In the genomic region with DNA sequence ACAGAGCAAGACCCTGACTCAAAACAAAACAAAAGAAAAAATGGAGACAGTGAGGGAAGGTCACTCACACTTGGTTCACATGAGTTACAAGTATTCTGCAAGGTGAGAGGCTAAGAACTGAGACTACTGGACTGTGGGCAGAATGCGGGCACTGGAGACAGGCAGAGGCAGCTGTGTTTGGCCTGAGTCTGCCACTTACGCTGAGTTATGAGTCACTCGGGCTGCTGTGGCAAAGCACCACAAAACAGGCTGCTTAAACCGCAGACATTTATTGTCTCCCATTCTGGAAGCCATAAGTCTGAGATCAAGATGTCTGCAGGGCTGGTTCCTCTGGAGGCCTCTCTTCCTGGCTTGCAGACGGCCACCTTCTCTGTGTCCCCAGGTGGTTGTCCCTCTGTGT, we compare ENCODE assay signal across 18 cellular contexts.
DNase-seq lines count a peak whose midpoint lies in the region; ATAC-seq and TF ChIP-seq lines count a peak whose summit lies in the region.
"Had no signal": no experiment of that assay in that cellular context is flagged by ENCODE, and none has a peak within 500 bp of the region (broad histone marks: within the 10 kb centered on the region; RNA-seq: fewer than 3 reads in every experiment).

No MANE protein-coding gene starts in this region.

- TF ChIP-seq POLR2A in esophagus squamous epithelium (IDR thresholded peaks at IDR 0.05) = no peak

- no peaks in the 10 kb centered on the region for H3K36me3 ChIP-seq in tibial artery
- H3K36me3 ChIP-seq in esophagus squamous epithelium = no peaks in the 10 kb centered on the region

- H3K4me3 ChIP-seq in retinal pigment epithelial cell (ENCODE audit: low read length) = no peak overlapping the region
- no peak overlapping the region for H3K4me3 ChIP-seq in tibial artery
- no peak overlapping the region for H3K4me3 ChIP-seq in esophagus squamous epithelium

- H3K4me1 ChIP-seq in tibial artery (no peaks in the 10 kb centered on the region), esophagus squamous epithelium (peaks cover 0 to 13% (median 0%) of the 10 kb centered on the region in 3 donors)
- H3K4me1 ChIP-seq: parathyroid adenoma had no signal

- DNase-seq in DMS79 (lab: John Stamatoyannopoulos, UW) (peak; percentile 67), LHCN-M2 (ENCODE audit: low read depth) (peak; percentile 95), astrocyte of the hippocampus (ENCODE audit: low read depth, low spot score) (peak; percentile 71), retinal pigment epithelial cell (ENCODE audit: low read depth) (peak; percentile 58), tibial artery (no peak), esophagus squamous epithelium (lab: John Stamatoyannopoulos, UW) (no peak)
- no peak for DNase-seq in activated CD4-positive, alpha-beta T cell treated with anti-CD3 and anti-CD28 coated beads for 4 hours
- DNase-seq: C1 segment of cervical spinal cord; foreskin melanocyte; GOT3; midbrain; NCI-H2227 treated with DMSO at 0.1 percent for 48 hours; stimulated activated CD4-positive, alpha-beta T cell treated with anti-CD3 and anti-CD28 coated beads, Interleukin-1b, Interleukin-23, amount 100 ng/mL, for 48 hours; T-helper 17 cell had no signal

- TF ChIP-seq CTCF in retinal pigment epithelial cell (conservative IDR thresholded peaks at IDR 0.05; ENCODE audit: low read depth, low read length) (no peak), tibial artery (IDR thresholded peaks at IDR 0.05) (no peak), esophagus squamous epithelium (IDR thresholded peaks at IDR 0.05) (no peak)

- H3K27me3 ChIP-seq in tibial artery (peaks cover 0 to 9% of the 10 kb centered on the region in 2 donors), esophagus squamous epithelium (no peaks in the 10 kb centered on the region)

- WGBS in esophagus squamous epithelium, 2 donors = 46 to 47% methylated on average over 5 of the region's 5 CpGs

- ATAC-seq in HG02571 (IDR thresholded peaks at IDR 0.05; ENCODE audit: unreplicated experiment) = no peak
- ATAC-seq: Panc1, T-helper 17 cell had no signal

- H3K27ac ChIP-seq in tibial artery (no peak overlapping the region), esophagus squamous epithelium (peak overlapping the region in 1 of 4 donors; percentile 42)
- H3K27ac ChIP-seq: HL-60, parathyroid adenoma had no signal

- H3K9me3 ChIP-seq in tibial artery (no peaks in the 10 kb centered on the region), esophagus squamous epithelium (no peaks in the 10 kb centered on the region)

- intact Hi-C loops in tibial artery (cut with DNase I; ENCODE audit: low total_unique reads) = no loop called here
- intact Hi-C loops in esophagus squamous epithelium (cut with DNase I) = no loop called here

Comparison
In these comparisons a context has a peak if more than half of its experiments do, and no peak if none do; other contexts are left out.
1. DNase-seq: peak in DMS79 (single experiment), LHCN-M2 (single experiment), astrocyte of the hippocampus (single experiment) and retinal pigment epithelial cell (single experiment); none in tibial artery (0 of 2), activated CD4-positive, alpha-beta T cell treated with anti-CD3 and anti-CD28 coated beads for 4 hours (0 of 2) and esophagus squamous epithelium (single experiment).